8 cellular contexts compared by ENCODE assay signal in the genomic region with DNA sequence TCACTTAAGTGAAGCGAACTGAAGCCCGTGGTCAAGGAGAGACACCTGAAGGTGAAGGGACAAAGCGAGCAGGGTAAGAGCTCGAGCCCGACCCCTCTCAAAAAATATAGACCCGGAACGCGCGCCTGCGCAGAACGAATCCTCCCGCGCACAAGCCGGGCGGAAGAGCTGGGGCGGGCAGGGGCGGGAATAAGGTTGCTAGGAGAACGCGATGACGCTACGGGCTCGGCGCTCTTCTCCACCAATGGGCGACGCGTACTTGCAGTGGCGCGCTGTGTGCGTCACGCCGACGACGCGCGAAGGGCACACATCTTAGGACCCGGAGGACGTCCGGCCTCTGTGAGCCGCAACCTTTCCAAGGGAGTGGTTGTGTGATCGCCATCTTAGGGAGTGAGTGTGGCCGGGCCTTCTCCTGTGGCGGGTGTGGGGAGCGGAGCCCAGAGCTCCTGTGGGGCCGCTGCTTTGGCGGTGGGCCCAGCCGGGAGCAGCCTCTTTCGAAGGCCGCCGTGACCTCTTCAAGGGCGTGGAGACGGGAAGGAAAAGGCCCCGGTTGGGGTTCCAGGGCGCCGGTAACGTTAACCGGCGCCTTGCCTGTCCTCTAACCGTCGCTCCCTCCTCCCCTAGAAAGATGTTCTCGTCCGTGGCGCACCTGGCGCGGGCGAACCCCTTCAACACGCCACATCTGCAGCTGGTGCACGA. TPM values are rescaled to one million over a fixed set of nuclear protein-coding genes. Genes with fewer than 3 reads are reported as not detected.
DNase-seq lines count a peak whose midpoint lies in the region; ATAC-seq and TF ChIP-seq lines count a peak whose summit lies in the region.

A gene (plus strand): TSS at position 336 of the 699 bp plus-strand sequence. CDS start 293 bp downstream, at position 629.

- WGBS in liver = under 1% methylated on average over 67 of the region's 67 CpGs

- H3K27me3 Mint-ChIP-seq in CD14-positive monocyte (ENCODE audit: low read depth in 3 of 3) = peaks cover 2% of the 10 kb centered on the region in 3 donors

- H3K4me3 ChIP-seq in liver (ENCODE audit: low read depth in 1 of 3, low read length in 3 of 3) = peak within 1 kb of the TSS; percentile 89 to 98 (median 94)

- TF ChIP-seq CTCF in CD14-positive monocyte (IDR thresholded peaks at IDR 0.05) (no peak), liver (IDR thresholded peaks at IDR 0.05; ENCODE audit: low read depth, low read length, missing input control) (no peak)

- peaks cover 0 to 2% (median 0%) of the 10 kb centered on the region in 7 donors for H3K9me3 Mint-ChIP-seq in CD14-positive monocyte

- peak within 1 kb of the TSS; percentile 90 to 97 for H3K4me3 Mint-ChIP-seq in CD14-positive monocyte

- intact Hi-C loops in CD14-positive monocyte (cut with micrococcal nuclease) = loop anchor here (2.0 to 5.0 kb wide), 2 partner anchors 51 to 54 kb away; a partner anchor contains a TSS

- peak; percentile 96 for DNase-seq in CD14-positive monocyte (ENCODE audit: low spot score)
- DNase-seq in NCI-H82 (lab: John Stamatoyannopoulos, UW) = peak; percentile 99
- peak; percentile 92 for DNase-seq in activated CD4-positive, alpha-beta T cell treated with anti-CD3 and anti-CD28 coated beads, Interleukin-2, amount 50 U/mL, for 48 hours
- DNase-seq in dermis microvascular lymphatic vessel endothelial cell (ENCODE audit: low read depth in 2 of 2) = peak; percentile 94 to 98
- peak; percentile 94 for DNase-seq in stimulated activated CD4-positive, alpha-beta T cell treated with anti-CD3 and anti-CD28 coated beads, Interleukin-4, amount 100 ng/mL, for 24 hours

- peak within 1 kb of the TSS; percentile 95 to 99 (median 97) for H3K27ac Mint-ChIP-seq in CD14-positive monocyte

- peak within 1 kb of the TSS; percentile 95 to 98 for H3K27ac ChIP-seq in liver (ENCODE audit: low read depth in 1 of 2, low read length in 2 of 2)

- peak; percentile 98 for ATAC-seq in GM19397 (IDR thresholded peaks at IDR 0.05; ENCODE audit: unreplicated experiment)
- peak; percentile 99 for ATAC-seq in HG03571 (IDR thresholded peaks at IDR 0.05; ENCODE audit: unreplicated experiment)

- no peaks in the 10 kb centered on the region for H3K9me3 ChIP-seq in liver (ENCODE audit: control insufficient read depth in 4 of 4, low read length in 3 of 4)

- H3K4me1 Mint-ChIP-seq in CD14-positive monocyte = peaks cover 24% of the 10 kb centered on the region

- peak within 1 kb of the TSS; percentile 84 to 95 for H3K9ac ChIP-seq in liver (ENCODE audit: low read depth in 1 of 2, low read length in 2 of 2)

- peaks cover 27 to 31% of the 10 kb centered on the region in 2 donors for H3K36me3 Mint-ChIP-seq in CD14-positive monocyte

- peaks cover 2 to 26% (median 16%) of the 10 kb centered on the region in 4 donors for H3K36me3 ChIP-seq in liver (ENCODE audit: control insufficient read depth in 4 of 4, insufficient read depth in 3 of 4, low read depth in 1 of 4, low read length in 3 of 4)

- peaks cover 0 to 14% (median 7%) of the 10 kb centered on the region in 4 donors for H3K4me1 ChIP-seq in liver (ENCODE audit: control insufficient read depth in 4 of 4, insufficient read depth in 4 of 4, low read length in 3 of 4)

- TF ChIP-seq RAD21 in liver (IDR thresholded peaks at IDR 0.05) = no peak

- H3K27me3 ChIP-seq in liver (ENCODE audit: control insufficient read depth in 4 of 4, insufficient read depth in 4 of 4, low read length in 3 of 4) = no peaks in the 10 kb centered on the region

TF ChIP-seq in liver, 16 proteins besides CTCF, POLR2A, EP300 and RAD21:
- TF ChIP-seq TAF1 (conservative IDR thresholded peaks at IDR 0.05) = peak; percentile 93
- no peak for TF ChIP-seq RXRA (IDR thresholded peaks at IDR 0.05)
- TF ChIP-seq, protein P1, sequence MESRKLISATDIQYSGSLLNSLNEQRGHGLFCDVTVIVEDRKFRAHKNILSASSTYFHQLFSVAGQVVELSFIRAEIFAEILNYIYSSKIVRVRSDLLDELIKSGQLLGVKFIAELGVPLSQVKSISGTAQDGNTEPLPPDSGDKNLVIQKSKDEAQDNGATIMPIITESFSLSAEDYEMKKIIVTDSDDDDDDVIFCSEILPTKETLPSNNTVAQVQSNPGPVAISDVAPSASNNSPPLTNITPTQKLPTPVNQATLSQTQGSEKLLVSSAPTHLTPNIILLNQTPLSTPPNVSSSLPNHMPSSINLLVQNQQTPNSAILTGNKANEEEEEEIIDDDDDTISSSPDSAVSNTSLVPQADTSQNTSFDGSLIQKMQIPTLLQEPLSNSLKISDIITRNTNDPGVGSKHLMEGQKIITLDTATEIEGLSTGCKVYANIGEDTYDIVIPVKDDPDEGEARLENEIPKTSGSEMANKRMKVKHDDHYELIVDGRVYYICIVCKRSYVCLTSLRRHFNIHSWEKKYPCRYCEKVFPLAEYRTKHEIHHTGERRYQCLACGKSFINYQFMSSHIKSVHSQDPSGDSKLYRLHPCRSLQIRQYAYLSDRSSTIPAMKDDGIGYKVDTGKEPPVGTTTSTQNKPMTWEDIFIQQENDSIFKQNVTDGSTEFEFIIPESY (IDR thresholded peaks at IDR 0.05) = no peak
- peak; percentile 93 for TF ChIP-seq YY1 (IDR thresholded peaks at IDR 0.05)
- TF ChIP-seq, protein P2, sequence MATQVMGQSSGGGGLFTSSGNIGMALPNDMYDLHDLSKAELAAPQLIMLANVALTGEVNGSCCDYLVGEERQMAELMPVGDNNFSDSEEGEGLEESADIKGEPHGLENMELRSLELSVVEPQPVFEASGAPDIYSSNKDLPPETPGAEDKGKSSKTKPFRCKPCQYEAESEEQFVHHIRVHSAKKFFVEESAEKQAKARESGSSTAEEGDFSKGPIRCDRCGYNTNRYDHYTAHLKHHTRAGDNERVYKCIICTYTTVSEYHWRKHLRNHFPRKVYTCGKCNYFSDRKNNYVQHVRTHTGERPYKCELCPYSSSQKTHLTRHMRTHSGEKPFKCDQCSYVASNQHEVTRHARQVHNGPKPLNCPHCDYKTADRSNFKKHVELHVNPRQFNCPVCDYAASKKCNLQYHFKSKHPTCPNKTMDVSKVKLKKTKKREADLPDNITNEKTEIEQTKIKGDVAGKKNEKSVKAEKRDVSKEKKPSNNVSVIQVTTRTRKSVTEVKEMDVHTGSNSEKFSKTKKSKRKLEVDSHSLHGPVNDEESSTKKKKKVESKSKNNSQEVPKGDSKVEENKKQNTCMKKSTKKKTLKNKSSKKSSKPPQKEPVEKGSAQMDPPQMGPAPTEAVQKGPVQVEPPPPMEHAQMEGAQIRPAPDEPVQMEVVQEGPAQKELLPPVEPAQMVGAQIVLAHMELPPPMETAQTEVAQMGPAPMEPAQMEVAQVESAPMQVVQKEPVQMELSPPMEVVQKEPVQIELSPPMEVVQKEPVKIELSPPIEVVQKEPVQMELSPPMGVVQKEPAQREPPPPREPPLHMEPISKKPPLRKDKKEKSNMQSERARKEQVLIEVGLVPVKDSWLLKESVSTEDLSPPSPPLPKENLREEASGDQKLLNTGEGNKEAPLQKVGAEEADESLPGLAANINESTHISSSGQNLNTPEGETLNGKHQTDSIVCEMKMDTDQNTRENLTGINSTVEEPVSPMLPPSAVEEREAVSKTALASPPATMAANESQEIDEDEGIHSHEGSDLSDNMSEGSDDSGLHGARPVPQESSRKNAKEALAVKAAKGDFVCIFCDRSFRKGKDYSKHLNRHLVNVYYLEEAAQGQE (IDR thresholded peaks at IDR 0.05) = peak; percentile 95
- TF ChIP-seq, protein P3, sequence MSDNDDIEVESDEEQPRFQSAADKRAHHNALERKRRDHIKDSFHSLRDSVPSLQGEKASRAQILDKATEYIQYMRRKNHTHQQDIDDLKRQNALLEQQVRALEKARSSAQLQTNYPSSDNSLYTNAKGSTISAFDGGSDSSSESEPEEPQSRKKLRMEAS (IDR thresholded peaks at IDR 0.05) = peak; percentile 25
- TF ChIP-seq HNF4G (IDR thresholded peaks at IDR 0.05) = no peak
- TF ChIP-seq, protein P4, sequence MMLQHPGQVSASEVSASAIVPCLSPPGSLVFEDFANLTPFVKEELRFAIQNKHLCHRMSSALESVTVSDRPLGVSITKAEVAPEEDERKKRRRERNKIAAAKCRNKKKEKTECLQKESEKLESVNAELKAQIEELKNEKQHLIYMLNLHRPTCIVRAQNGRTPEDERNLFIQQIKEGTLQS (IDR thresholded peaks at IDR 0.05) = no peak
- no peak for TF ChIP-seq FOXA1 (IDR thresholded peaks at IDR 0.05)
- TF ChIP-seq JUND (IDR thresholded peaks at IDR 0.05) = no peak
- no peak for TF ChIP-seq EGR1 (IDR thresholded peaks at IDR 0.05; ENCODE audit: low read depth in 2 of 2)
- peak; percentile 75 for TF ChIP-seq SP1 (IDR thresholded peaks at IDR 0.05)
- peak in 1 of 2 donors; percentile 80 for TF ChIP-seq GABPA (IDR thresholded peaks at IDR 0.05 in 1 of 2, conservative IDR thresholded peaks at IDR 0.05 in 1 of 2)
- TF ChIP-seq FOXA2 (IDR thresholded peaks at IDR 0.05) = no peak
- TF ChIP-seq HNF4A (conservative IDR thresholded peaks at IDR 0.05) = peak in 1 of 2 donors; percentile 5
- peak; percentile 70 for TF ChIP-seq NR2F2 (IDR thresholded peaks at IDR 0.05)

RNA-seq across cellular contexts. Expression of the gene that starts here (rescaled TPM):
- polyA plus RNA-seq in CD14-positive monocyte = 100 to 1,000 TPM; 342 to 453 TPM
- 502 and 531 TPM in 2 replicates for total RNA-seq in dermis microvascular lymphatic vessel endothelial cell
- 100 to 1,000 TPM; 223 to 400 TPM for total RNA-seq in liver
- polyA plus RNA-seq in liver = 100 to 1,000 TPM; 285 to 300 TPM

Comparison
In these comparisons a context has a peak if more than half of its experiments do, and no peak if none do; other contexts are left out.
1. Peak in every context shown above with its lines: DNase-seq, ATAC-seq, H3K4me3 ChIP-seq and H3K27ac ChIP-seq.